In genomic region chrX:16786791-16787735, GRCh38 we compare ENCODE assay signal across 8 cellular contexts. TPM values are rescaled to one million over a fixed set of nuclear protein-coding genes. Genes with fewer than 3 reads are reported as not detected.
DNase-seq lines count a peak whose midpoint lies in the region; ATAC-seq lines count a peak whose summit lies in the region.

No MANE protein-coding gene starts in this region.

- H3K36me3 Mint-ChIP-seq in naive B cell, result no peaks in the 10 kb centered on the region

- H3K27ac ChIP-seq in ACC112 (ENCODE audit: low read depth, low read length) (peak overlapping the region; percentile 79; the same call in 1 of the 2 replicates), epithelial cell of prostate (peak overlapping the region; percentile 45), subcutaneous abdominal adipose tissue (ENCODE audit: low read depth, low read length) (peak overlapping the region; percentile 84)

- H3K36me3 ChIP-seq in ACC112 (ENCODE audit: insufficient read depth, low read length) (peaks cover 4% of the 10 kb centered on the region; the same call in 1 of the 2 replicates), subcutaneous abdominal adipose tissue (ENCODE audit: control insufficient read depth in 5 of 5, insufficient read depth in 5 of 5, low read length in 5 of 5) (peaks cover 2 to 6% (median 4%) of the 10 kb centered on the region in 5 donors)

- H3K9me3 Mint-ChIP-seq in naive B cell, result no peaks in the 10 kb centered on the region

- H3K4me1 Mint-ChIP-seq in naive B cell, result peaks cover 7 to 31% (median 17%) of the 10 kb centered on the region in 3 donors

- H3K9me3 ChIP-seq in subcutaneous abdominal adipose tissue (ENCODE audit: control insufficient read depth in 5 of 5, low read length in 5 of 5), result no peaks in the 10 kb centered on the region

- H3K9ac ChIP-seq in subcutaneous abdominal adipose tissue (ENCODE audit: low read length in 5 of 5), result peak overlapping the region in 4 of 5 donors; percentile 56 to 88 (median 74)

- peak overlapping the region; percentile 83 to 98 (median 93) for H3K27ac Mint-ChIP-seq in naive B cell

- H3K4me3 Mint-ChIP-seq in naive B cell, result peak overlapping the region; percentile 89 to 98 (median 95)

- H3K27me3 ChIP-seq in ACC112 (ENCODE audit: insufficient read depth, low read length) (no peaks in the 10 kb centered on the region), subcutaneous abdominal adipose tissue (ENCODE audit: control insufficient read depth in 5 of 5, insufficient read depth in 4 of 5, low read length in 5 of 5) (peaks cover 0 to 2% (median 0%) of the 10 kb centered on the region in 5 donors)

- H2AFZ ChIP-seq in ACC112 (ENCODE audit: low read length, unreplicated experiment), result no peak overlapping the region

- peak; percentile 9 for ATAC-seq in GM19328 (IDR thresholded peaks at IDR 0.05; ENCODE audit: unreplicated experiment)
- ATAC-seq in naive B cell (ENCODE audit: low read depth in 2 of 2), result peak; percentile 32 to 42
- ATAC-seq in HG02870 (IDR thresholded peaks at IDR 0.05; ENCODE audit: unreplicated experiment), result no peak

- H3K27me3 Mint-ChIP-seq in naive B cell, result no peaks in the 10 kb centered on the region

- H3K4me1 ChIP-seq in ACC112 (ENCODE audit: control insufficient read depth, insufficient read depth, low read length, unreplicated experiment), result peaks cover 11% of the 10 kb centered on the region
- peaks cover 8 to 27% (median 26%) of the 10 kb centered on the region in 5 donors for H3K4me1 ChIP-seq in subcutaneous abdominal adipose tissue (ENCODE audit: control insufficient read depth in 5 of 5, insufficient read depth in 5 of 5, low read length in 5 of 5)

- DNase-seq in M059J (ENCODE audit: low read depth) (peak; percentile 14), epithelial cell of prostate (ENCODE audit: low read depth, low spot score) (no peak), naive B cell (peak; percentile 50)
- peak; percentile 62 for DNase-seq in activated CD8-positive, alpha-beta memory T cell treated with anti-CD3 and anti-CD28 coated beads, Interleukin-2, amount 50 U/mL, for 4 hours

- H3K79me2 ChIP-seq in ACC112 (ENCODE audit: control insufficient read depth, insufficient read depth, low read length, unreplicated experiment), result peaks cover 49% of the 10 kb centered on the region

- peak overlapping the region; percentile 94 for H3K4me3 ChIP-seq in ACC112 (ENCODE audit: low read depth, low read length)
- peak overlapping the region; percentile 71 to 92 (median 90) for H3K4me3 ChIP-seq in subcutaneous abdominal adipose tissue (ENCODE audit: low read depth in 1 of 5, low read length in 5 of 5)

RNA-seq across cellular contexts. Expression of gene TXLNG, which starts 0.8 kb away (rescaled TPM):
- total RNA-seq in M059J (2014; rRNA removed; shearing (Covaris generic)), result 7.2 and 10.7 TPM in 2 replicates
- polyA plus RNA-seq in naive B cell (ENCODE audit: low read depth in 6 of 6), result 10 to 100 TPM in 4 of 6 donors, 1 to 10 TPM in 2; 8.6 to 20.8 (median 15.9) TPM
